19 cellular contexts compared by ENCODE assay signal in genomic region chr10:130795819-130796218, GRCh38.
"Had no signal": no experiment of that assay in that cellular context is flagged by ENCODE, and none has a peak within 500 bp of the region (broad histone marks: within the 10 kb centered on the region; RNA-seq: fewer than 3 reads in every experiment).

No MANE protein-coding gene starts in this region.

- DNase-seq: Karpas-422, KG1, MM.1S, NCI-H1092 treated with DMSO at 0.1 percent for 48 hours, NCI-H1436, NCI-H187, NCI-H2029, NCI-H2081 treated with DMSO at 0.1 percent for 48 hours, NCI-H2171, NCI-H226, NCI-H446, NCI-H510A, NCI-H524 treated with DMSO at 0.1 percent for 48 hours, NCI-H69, NCI-H774, SHP77, SK-N-SH, SW 1271 had no signal

- H3K9me3 ChIP-seq: SK-N-SH had no signal

- H3K9me2 ChIP-seq: SK-N-SH had no signal

- H3K27ac ChIP-seq: RWPE1 had no signal

- H3K4me2 ChIP-seq: SK-N-SH had no signal
